ENCODE assay signal across 8 cellular contexts in genomic region chr22:42959472-42960145, GRCh38. TPM values are rescaled to one million over a fixed set of nuclear protein-coding genes. Genes with fewer than 3 reads are reported as not detected.
DNase-seq lines count a peak whose midpoint lies in the region; ATAC-seq and TF ChIP-seq lines count a peak whose summit lies in the region.

No MANE protein-coding gene starts in this region.

- POLR2A ChIA-PET in GM10248 (lab: Yijun Ruan, JAX) = interaction anchor here (0.6 kb wide), 1 partner anchor 70 kb away, joined by 4 read pairs; no protein-coding TSS in a partner anchor

- peak overlapping the region; percentile 8; the same call in 1 of the 2 replicates for H3K4me3 ChIP-seq in WI38 (ENCODE audit: low read depth, low read length)

- ATAC-seq in left cardiac atrium (peak; percentile 88 to 91), sciatic nerve (peak; percentile 85), HG02885 (IDR thresholded peaks at IDR 0.05; ENCODE audit: poor library complexity, unreplicated experiment) (no peak), HG03439 (IDR thresholded peaks at IDR 0.05; ENCODE audit: unreplicated experiment) (no peak)

- CTCF ChIA-PET in GM10248 (lab: Yijun Ruan, JAX) = interaction anchor here (1.0 to 3.5 kb wide), 3 partner anchors 11 to 92 kb away, joined by 4 to 8 read pairs (median 6); no protein-coding TSS in a partner anchor

- peaks cover 11% of the 10 kb centered on the region for H3K36me3 Mint-ChIP-seq in activated T-cell treated with anti-CD3 and anti-CD28 coated beads, Interleukin-2, amount 50 U/mL, for 24 hours (ENCODE audit: low read depth)

- no peaks in the 10 kb centered on the region for H3K27me3 Mint-ChIP-seq in activated T-cell treated with anti-CD3 and anti-CD28 coated beads, Interleukin-2, amount 50 U/mL, for 24 hours

- H3K4me3 Mint-ChIP-seq in activated T-cell treated with anti-CD3 and anti-CD28 coated beads, Interleukin-2, amount 50 U/mL, for 24 hours = peak overlapping the region; percentile 18

- no peak for DNase-seq in activated T-cell treated with anti-CD3 and anti-CD28 coated beads, Interleukin-2, amount 50 U/mL, for 24 hours
- DNase-seq in activated T-cell treated with anti-CD3 and anti-CD28 coated beads, Interleukin-2, amount 50 U/mL, for 1 hour = no peak
- DNase-seq in left cardiac atrium (peak; percentile 74), sciatic nerve (ENCODE audit: low spot score) (no peak), GM10248 (ENCODE audit: extremely low spot score) (no peak)

- H3K4me1 Mint-ChIP-seq in activated T-cell treated with anti-CD3 and anti-CD28 coated beads, Interleukin-2, amount 50 U/mL, for 24 hours (ENCODE audit: low read depth) = peaks cover 75% of the 10 kb centered on the region

- intact Hi-C loops in left cardiac atrium (cut with DNase I) = loop anchor here (5.0 to 10.0 kb wide), 3 partner anchors 43 to 55 kb away; no protein-coding TSS in a partner anchor
- intact Hi-C loops in sciatic nerve (cut with DNase I) = no loop called here

- no peak for TF ChIP-seq CTCF in WI38 (IDR thresholded peaks at IDR 0.05; ENCODE audit: low read depth, low read length)
- TF ChIP-seq CTCF in GM10248 (IDR thresholded peaks at IDR 0.05; ENCODE audit: control extremely low read depth, extremely low read depth, low read depth, missing control alignments) = no peak

- H3K27ac Mint-ChIP-seq in activated T-cell treated with anti-CD3 and anti-CD28 coated beads, Interleukin-2, amount 50 U/mL, for 24 hours = peak overlapping the region; percentile 38

- no peaks in the 10 kb centered on the region for H3K9me3 Mint-ChIP-seq in activated T-cell treated with anti-CD3 and anti-CD28 coated beads, Interleukin-2, amount 50 U/mL, for 24 hours

RNA-seq across cellular contexts. Expression of gene PACSIN2, which starts 55.3 kb away (rescaled TPM):
- total RNA-seq in left cardiac atrium (10 to 100 TPM; 55.8 to 62.9 TPM), sciatic nerve (48.6 TPM)

Comparison
In these comparisons a context has a peak if more than half of its experiments do, and no peak if none do; other contexts are left out.
1. ATAC-seq: peak in left cardiac atrium (2 of 2) and sciatic nerve (single experiment); none in HG02885 (single experiment) and HG03439 (single experiment).